Comparison of ENCODE assay signal across 7 cellular contexts in the genomic region with DNA sequence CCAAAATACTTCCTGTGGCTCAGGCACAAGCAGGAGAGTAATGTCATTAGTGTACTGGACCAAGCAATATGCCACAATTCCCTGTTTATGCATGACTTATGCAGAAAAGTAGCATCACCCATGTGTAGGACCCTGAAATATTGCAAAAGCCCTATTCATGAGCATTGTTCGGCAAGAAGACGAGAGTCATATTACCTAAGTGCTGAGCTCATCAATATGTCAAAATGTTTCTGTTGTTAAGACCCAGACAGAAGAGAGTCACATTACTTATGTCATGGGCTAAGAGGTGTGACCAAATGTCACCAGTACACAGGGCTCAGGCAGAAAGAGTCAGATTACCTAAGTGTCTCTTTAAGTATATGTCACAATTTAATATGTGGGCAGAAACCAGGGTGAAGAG.
"Had no signal": no experiment of that assay in that cellular context is flagged by ENCODE, and none has a peak within 500 bp of the region (broad histone marks: within the 10 kb centered on the region; RNA-seq: fewer than 3 reads in every experiment).

No MANE protein-coding gene starts in this region.

- H3K4me3 ChIP-seq: K562 had no signal

- H3K9ac ChIP-seq: KMS-11 had no signal

- H3K27ac ChIP-seq: HL-60, KMS-11 had no signal

- FAIRE-seq: HTR-8/SVneo, K562 had no signal

- DNase-seq: IMR-90, KBM-7, KG1 had no signal

- ATAC-seq: K562 had no signal

- H3K4me2 ChIP-seq: KMS-11 had no signal
